In genomic region chr12:62128186-62128965, GRCh38 we compare ENCODE assay signal across 18 cellular contexts.
A peak's percentile ranks its signal among the peaks of the same experiment; 100 is the strongest.
DNase-seq lines count a peak whose midpoint lies in the region; ATAC-seq, FAIRE-seq and TF ChIP-seq lines count a peak whose summit lies in the region.
"Had no signal": no experiment of that assay in that cellular context is flagged by ENCODE, and none has a peak within 500 bp of the region (broad histone marks: within the 10 kb centered on the region; RNA-seq: fewer than 3 reads in every experiment).

No MANE protein-coding gene starts in this region.

- CTCF ChIA-PET in Calu3 (lab: Charles Lee), result interaction anchor here (0.5 to 1.0 kb wide), 5 partner anchors 15 to 161 kb away, joined by 3 to 6 read pairs (median 3); no protein-coding TSS in a partner anchor

- FAIRE-seq in endometrium (lab: Jason Lieb, UNC), result peak; percentile 85
- FAIRE-seq: urothelium cell line had no signal

- H3K27me3 Mint-ChIP-seq in Calu3 (ENCODE audit: unreplicated experiment), result no peaks in the 10 kb centered on the region
- H3K27me3 Mint-ChIP-seq in progenitor cell of endocrine pancreas, result no peaks in the 10 kb centered on the region

- H3K27ac Mint-ChIP-seq in Calu3 (ENCODE audit: unreplicated experiment) (peak overlapping the region; percentile 77), progenitor cell of endocrine pancreas (peak overlapping the region; percentile 3)
- H3K27ac Mint-ChIP-seq: activated CD4-positive, alpha-beta memory T cell treated with anti-CD3 and anti-CD28 coated beads, Interleukin-2, amount 10 ng/mL, durations not matched to agents 7 days and 5 days; brain; CD4-positive, alpha-beta memory T cell; endodermal cell had no signal

- H3K4me3 Mint-ChIP-seq in Calu3 (ENCODE audit: low read depth, unreplicated experiment) (peak overlapping the region; percentile 25), progenitor cell of endocrine pancreas (ENCODE audit: low read depth) (no peak overlapping the region)
- H3K4me3 Mint-ChIP-seq: activated CD4-positive, alpha-beta memory T cell treated with anti-CD3 and anti-CD28 coated beads, Interleukin-2, amount 10 ng/mL, durations not matched to agents 7 days and 5 days; brain; CD4-positive, alpha-beta memory T cell; endodermal cell had no signal

- TF ChIP-seq CTCF in Calu3 (IDR thresholded peaks at IDR 0.05; ENCODE audit: unreplicated experiment) (no peak), progenitor cell of endocrine pancreas (IDR thresholded peaks at IDR 0.05; ENCODE audit: unreplicated experiment) (no peak)

- peaks cover 5% of the 10 kb centered on the region for H3K36me3 Mint-ChIP-seq in Calu3 (ENCODE audit: insufficient read depth, unreplicated experiment)
- no peaks in the 10 kb centered on the region for H3K36me3 Mint-ChIP-seq in progenitor cell of endocrine pancreas (ENCODE audit: insufficient read depth)
- H3K36me3 Mint-ChIP-seq: brain; CD4-positive, alpha-beta memory T cell had no signal

- BruUV-seq in Calu3 (replicated peaks; lab: Mats Ljungman, UMichigan), result no TSS peak

- intact Hi-C loops in Calu3 (cut with micrococcal nuclease; ENCODE audit: unreplicated experiment), result loop anchor here (2.0 kb wide), 1 partner anchor 64 kb away; a partner anchor contains a TSS

- H3K4me1 Mint-ChIP-seq in Calu3 (ENCODE audit: low read depth, unreplicated experiment) (peaks cover 31% of the 10 kb centered on the region), progenitor cell of endocrine pancreas (ENCODE audit: low read depth) (peaks cover 41% of the 10 kb centered on the region)
- H3K4me1 Mint-ChIP-seq: activated CD4-positive, alpha-beta memory T cell treated with anti-CD3 and anti-CD28 coated beads, Interleukin-2, amount 10 ng/mL, durations not matched to agents 7 days and 5 days had no signal

- ATAC-seq in HG03159 (IDR thresholded peaks at IDR 0.05; ENCODE audit: unreplicated experiment), result no peak
- ATAC-seq: left lung had no signal

- DNase-seq in Calu3 (peak; percentile 34), NCI-H774 (lab: John Stamatoyannopoulos, UW) (peak; percentile 67), progenitor cell of endocrine pancreas (ENCODE audit: low spot score, unreplicated experiment) (no peak), ecto neural progenitor cell (ENCODE audit: low spot score) (no peak), NCI-H2227 (lab: John Stamatoyannopoulos, UW; ENCODE audit: unreplicated experiment) (no peak)
- DNase-seq in activated naive CD4-positive, alpha-beta T cell (lab: John Stamatoyannopoulos, UW), result no peak
- DNase-seq: activated CD4-positive, alpha-beta memory T cell treated with anti-CD3 and anti-CD28 coated beads, Interleukin-2, amount 10 ng/mL, durations not matched to agents 7 days and 5 days; activated gamma-delta T cell; CD4-positive, alpha-beta memory T cell; endodermal cell; Karpas-422; left lung; NCI-H1092 treated with DMSO at 0.1 percent for 48 hours; NCI-H524 treated with DMSO at 0.1 percent for 48 hours had no signal

- H3K9me3 Mint-ChIP-seq in Calu3 (ENCODE audit: low read depth, unreplicated experiment) (no peaks in the 10 kb centered on the region), progenitor cell of endocrine pancreas (ENCODE audit: low read depth) (no peaks in the 10 kb centered on the region)
- H3K9me3 Mint-ChIP-seq: activated CD4-positive, alpha-beta memory T cell treated with anti-CD3 and anti-CD28 coated beads, Interleukin-2, amount 10 ng/mL, durations not matched to agents 7 days and 5 days; brain; endodermal cell had no signal

Comparison
In these comparisons a context has a peak if more than half of its experiments do, and no peak if none do; other contexts are left out.
1. DNase-seq: peak in Calu3 (single experiment) and NCI-H774 (single experiment); none in progenitor cell of endocrine pancreas (single experiment), ecto neural progenitor cell (single experiment), activated naive CD4-positive, alpha-beta T cell (0 of 4) and NCI-H2227 (single experiment).